In the genomic region with DNA sequence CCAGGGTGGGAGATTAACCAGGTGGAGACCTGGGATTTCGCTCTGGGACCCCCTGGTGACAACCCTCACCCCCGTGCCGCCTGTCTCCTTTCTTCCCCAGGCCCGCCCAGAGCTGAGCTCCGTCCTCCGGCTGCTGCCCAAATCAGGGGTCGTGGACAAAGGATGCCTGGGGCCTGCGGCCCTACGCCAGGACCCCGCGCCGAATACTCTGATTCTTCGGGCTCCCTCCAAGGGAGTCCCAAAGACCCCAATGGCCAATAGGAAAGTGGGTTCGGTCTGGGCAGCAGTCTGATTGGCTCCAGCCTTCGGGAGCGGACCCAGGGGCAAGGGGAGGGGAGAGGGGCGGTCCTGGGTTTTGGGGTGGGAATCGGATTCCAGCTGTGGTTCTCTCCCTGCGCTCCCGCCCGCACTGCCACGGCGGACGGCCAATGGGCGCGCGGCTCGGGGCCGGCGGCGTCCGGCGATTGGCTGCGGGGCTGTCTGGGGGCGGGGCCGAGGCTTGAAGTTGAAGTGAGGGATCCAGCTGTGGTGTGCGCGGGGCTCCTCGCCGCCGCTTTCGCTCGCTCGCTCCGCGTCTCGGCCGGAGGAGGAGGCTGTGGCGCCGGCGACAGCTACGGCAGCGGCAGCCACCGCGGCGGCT, we compare ENCODE assay signal across 9 cellular contexts. TPM values are rescaled to one million over a fixed set of nuclear protein-coding genes. Genes with fewer than 3 reads are reported as not detected.
DNase-seq lines count a peak whose midpoint lies in the region; ATAC-seq lines count a peak whose summit lies in the region.
"Had no signal": no experiment of that assay in that cellular context is flagged by ENCODE, and none has a peak within 500 bp of the region (broad histone marks: within the 10 kb centered on the region; RNA-seq: fewer than 3 reads in every experiment).

A gene (plus strand): TSS at position 531 of the 640 bp plus-strand sequence. CDS start 745 bp downstream, outside the sequence.

- peak; percentile 94 for ATAC-seq in GM19351 (IDR thresholded peaks at IDR 0.05; ENCODE audit: unreplicated experiment)
- ATAC-seq in HG03442 (IDR thresholded peaks at IDR 0.05; ENCODE audit: unreplicated experiment) = peak; percentile 88
- ATAC-seq in activated CD8-positive, alpha-beta T cell treated with anti-CD3 and anti-CD28 coated beads, Interleukin-2, amount 10 ng/mL, durations not matched to agents 7 days and 5 days = peak; percentile 93

- CTCF ChIA-PET in activated CD8-positive, alpha-beta T cell treated with anti-CD3 and anti-CD28 coated beads, Interleukin-2, amount 10 ng/mL, durations not matched to agents 7 days and 5 days (lab: Charles Lee) = interaction anchor here (1.1 to 1.3 kb wide), 2 partner anchors 10 to 18 kb away, joined by 4 to 5 read pairs; no protein-coding TSS in a partner anchor

- POLR2A ChIA-PET in activated CD8-positive, alpha-beta T cell treated with anti-CD3 and anti-CD28 coated beads, Interleukin-2, amount 10 ng/mL, durations not matched to agents 7 days and 5 days (lab: Charles Lee) = interaction anchor here (1.2 kb wide), 1 partner anchor 148 kb away, joined by 3 read pairs; no protein-coding TSS in a partner anchor

- H3K4me1 ChIP-seq in effector memory CD4-positive, alpha-beta T cell (ENCODE audit: control insufficient read depth, insufficient read depth, low read length, poor library complexity, severe bottlenecking) = peaks cover 33% of the 10 kb centered on the region

- no peaks in the 10 kb centered on the region for H3K36me3 Mint-ChIP-seq in activated CD8-positive, alpha-beta T cell treated with anti-CD3 and anti-CD28 coated beads, Interleukin-2, amount 10 ng/mL, durations not matched to agents 7 days and 5 days (ENCODE audit: low read depth)

- H3K9me3 Mint-ChIP-seq in activated CD8-positive, alpha-beta T cell treated with anti-CD3 and anti-CD28 coated beads, Interleukin-2, amount 10 ng/mL, durations not matched to agents 7 days and 5 days (ENCODE audit: insufficient read depth) = no peaks in the 10 kb centered on the region

- H3K4me3 Mint-ChIP-seq in activated CD8-positive, alpha-beta T cell treated with anti-CD3 and anti-CD28 coated beads, Interleukin-2, amount 10 ng/mL, durations not matched to agents 7 days and 5 days = peak within 1 kb of the TSS; percentile 56

- H3K9me3 ChIP-seq in effector memory CD4-positive, alpha-beta T cell (ENCODE audit: control insufficient read depth, low read length) = no peaks in the 10 kb centered on the region

- H3K4me1 Mint-ChIP-seq in activated CD8-positive, alpha-beta T cell treated with anti-CD3 and anti-CD28 coated beads, Interleukin-2, amount 10 ng/mL, durations not matched to agents 7 days and 5 days (ENCODE audit: low read depth) = peaks cover 19% of the 10 kb centered on the region

- peaks cover 48% of the 10 kb centered on the region for H3K27me3 ChIP-seq in effector memory CD4-positive, alpha-beta T cell (replicated peaks; ENCODE audit: control insufficient read depth, insufficient read depth, low read length, poor library complexity, severe bottlenecking)

- no peaks in the 10 kb centered on the region for H3K36me3 ChIP-seq in effector memory CD4-positive, alpha-beta T cell (ENCODE audit: control insufficient read depth, insufficient read depth, low read length)

- H3K27ac ChIP-seq in effector memory CD4-positive, alpha-beta T cell (ENCODE audit: insufficient read depth, low read length, poor library complexity, severe bottlenecking) = no peak within 1 kb of the TSS

- peaks cover 58% of the 10 kb centered on the region for H3K27me3 Mint-ChIP-seq in activated CD8-positive, alpha-beta T cell treated with anti-CD3 and anti-CD28 coated beads, Interleukin-2, amount 10 ng/mL, durations not matched to agents 7 days and 5 days (ENCODE audit: low read depth)

- H3K4me3 ChIP-seq in effector memory CD4-positive, alpha-beta T cell (ENCODE audit: insufficient read depth, low read depth, low read length, poor library complexity, severe bottlenecking) = peak within 1 kb of the TSS; percentile 64

- no peak within 1 kb of the TSS for H3K27ac Mint-ChIP-seq in activated CD8-positive, alpha-beta T cell treated with anti-CD3 and anti-CD28 coated beads, Interleukin-2, amount 10 ng/mL, durations not matched to agents 7 days and 5 days

- DNase-seq in C1 segment of cervical spinal cord (lab: John Stamatoyannopoulos, UW) = peak in 13 of 14 donors; percentile 22 to 82 (median 63)
- peak; percentile 89 for DNase-seq in NCI-H748 (lab: John Stamatoyannopoulos, UW; ENCODE audit: unreplicated experiment)
- peak; percentile 89 for DNase-seq in activated CD8-positive, alpha-beta T cell treated with anti-CD3 and anti-CD28 coated beads, Interleukin-2, amount 10 ng/mL, durations not matched to agents 7 days and 5 days
- peak; percentile 75 to 82 (median 81) for DNase-seq in effector memory CD4-positive, alpha-beta T cell
- peak; percentile 96 for DNase-seq in mesenteric fat pad (ENCODE audit: low spot score)
- DNase-seq in stimulated activated CD8-positive, alpha-beta memory T cell treated with anti-CD3 and anti-CD28 coated beads, Interleukin-12 subunit alpha, Interleukin-12 subunit beta, amount 100 ng/mL, for 1 hour (ENCODE audit: low read depth) = peak; percentile 74

RNA-seq across cellular contexts. Expression of the gene that starts here (rescaled TPM):
- not detected for total RNA-seq in activated CD8-positive, alpha-beta T cell treated with anti-CD3 and anti-CD28 coated beads, Interleukin-2, amount 10 ng/mL, durations not matched to agents 7 days and 5 days
- 0.58 TPM for total RNA-seq in mesenteric fat pad
- total RNA-seq: T-helper 1 cell treated with Interleukin-12 subunit alpha and Interleukin-12 subunit beta and Interleukin-4 antibody, amounts not matched to agents 30 ng/mL and 1 ng/mL, for 36 hours had no signal

Comparison
In these comparisons a context has a peak if more than half of its experiments do, and no peak if none do; other contexts are left out.
1. Peak in DNase-seq and ATAC-seq in activated CD8-positive, alpha-beta T cell treated with anti-CD3 and anti-CD28 coated beads, Interleukin-2, amount 10 ng/mL, durations not matched to agents 7 days and 5 days; RNA of the gene not detected or under 1 TPM.
2. Peak in DNase-seq in mesenteric fat pad; RNA of the gene not detected or under 1 TPM.